17 cellular contexts compared by ENCODE assay signal in the genomic region with DNA sequence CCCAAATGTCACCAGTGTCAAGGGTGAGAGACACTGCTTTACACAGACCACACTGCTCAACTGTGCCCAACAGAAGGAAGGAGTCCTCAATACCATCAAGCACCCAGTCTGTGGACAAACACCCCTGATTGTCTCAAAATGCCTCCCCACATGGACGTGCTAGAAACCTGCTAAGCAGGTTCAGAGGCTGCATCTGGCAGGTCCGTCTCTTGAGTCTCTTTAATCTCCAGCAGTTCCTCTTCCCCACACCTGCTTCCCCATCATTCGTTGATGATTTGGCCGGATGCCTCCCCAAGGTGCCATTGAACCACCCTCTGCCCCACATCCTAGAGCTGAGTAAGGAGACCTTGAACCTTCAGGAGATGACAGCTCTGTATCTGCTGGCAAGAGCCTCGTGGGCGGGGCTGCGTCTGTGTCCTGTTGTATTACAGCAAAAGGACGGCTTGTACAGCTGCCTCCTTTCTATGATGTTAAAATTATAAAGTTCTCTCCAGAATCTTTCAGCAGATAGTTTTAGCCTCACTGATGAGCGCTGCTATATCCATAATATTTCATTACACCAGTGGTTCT.
DNase-seq lines count a peak whose midpoint lies in the region; TF ChIP-seq lines count a peak whose summit lies in the region.
"Had no signal": no experiment of that assay in that cellular context is flagged by ENCODE, and none has a peak within 500 bp of the region (broad histone marks: within the 10 kb centered on the region; RNA-seq: fewer than 3 reads in every experiment).

No MANE protein-coding gene starts in this region.

- H3K36me3 ChIP-seq in CD4-positive, alpha-beta memory T cell (ENCODE audit: insufficient read depth, low read length), result peaks cover 93% of the 10 kb centered on the region
- H3K36me3 ChIP-seq in PC-9 (ENCODE audit: low read depth), result no peaks in the 10 kb centered on the region
- H3K36me3 ChIP-seq: MG63, prostate gland had no signal

- no peak for TF ChIP-seq CTCF in PC-9 (conservative IDR thresholded peaks at IDR 0.05)

- H3K4me2 ChIP-seq in PC-9, result peak overlapping the region; percentile 25

- H3K27ac Mint-ChIP-seq in CD4-positive, alpha-beta memory T cell, result peak overlapping the region in 4 of 7 donors; percentile 44 to 91 (median 67)
- H3K27ac Mint-ChIP-seq: activated CD4-positive, alpha-beta T cell treated with anti-CD3 and anti-CD28 coated beads, Interleukin-2, amount 10 ng/mL, durations not matched to agents 24 days and 14 days had no signal

- no peak overlapping the region for H3K27ac ChIP-seq in CD4-positive, alpha-beta memory T cell (ENCODE audit: low read depth, low read length)
- H3K27ac ChIP-seq in PC-9 (no peak overlapping the region), layer of hippocampus (ENCODE audit: low read depth, low read length) (peak overlapping the region; percentile 16)
- H3K27ac ChIP-seq: prostate gland, SJSA1, stomach had no signal

- H2AFZ ChIP-seq in PC-9, result no peak overlapping the region

- BruUV-seq in PC-9 (replicated peaks; lab: Mats Ljungman, UMichigan), result no TSS peak

- H3K4me3 ChIP-seq in CD4-positive, alpha-beta memory T cell (ENCODE audit: low read length in 2 of 2), result no peak overlapping the region
- H3K4me3 ChIP-seq in PC-9, result no peak overlapping the region
- H3K4me3 ChIP-seq: MG63, prostate gland, SJSA1, stomach had no signal

- POLR2A ChIA-PET in CD4-positive, alpha-beta memory T cell (lab: Charles Lee; ENCODE audit: partially characterized antibody), result no interaction called here
- POLR2A ChIA-PET in PC-9 (lab: Charles Lee; ENCODE audit: unreplicated experiment), result no interaction called here

- no peak for DNase-seq in CD4-positive, alpha-beta memory T cell
- DNase-seq in HT-29 (ENCODE audit: low spot score) (peak; percentile 60), PC-9 (peak; percentile 50 to 74), HPDE6-E6E7 (ENCODE audit: extremely low spot score) (no peak), inferior parietal cortex (ENCODE audit: extremely low spot score) (no peak), amniotic stem cell (lab: John Stamatoyannopoulos, UW) (no peak)
- DNase-seq: activated CD4-positive, alpha-beta T cell treated with anti-CD3 and anti-CD28 coated beads, Interleukin-2, amount 10 ng/mL, durations not matched to agents 24 days and 14 days; AML-193; amygdala; foreskin melanocyte; MG63; naive thymus-derived CD4-positive, alpha-beta T cell; NCI-H2081 treated with DMSO at 0.1 percent for 48 hours; stomach had no signal

- H3K4me1 Mint-ChIP-seq in CD4-positive, alpha-beta memory T cell, result peaks cover 0 to 2% (median 0%) of the 10 kb centered on the region in 4 donors
- H3K4me1 Mint-ChIP-seq: activated CD4-positive, alpha-beta T cell treated with anti-CD3 and anti-CD28 coated beads, Interleukin-2, amount 10 ng/mL, durations not matched to agents 24 days and 14 days; naive thymus-derived CD4-positive, alpha-beta T cell had no signal

- H3F3A ChIP-seq in PC-9 (ENCODE audit: insufficient read depth, low read depth), result peaks cover 15% of the 10 kb centered on the region

- H3K27me3 Mint-ChIP-seq in CD4-positive, alpha-beta memory T cell, result no peaks in the 10 kb centered on the region
- H3K27me3 Mint-ChIP-seq: activated CD4-positive, alpha-beta T cell treated with anti-CD3 and anti-CD28 coated beads, Interleukin-2, amount 10 ng/mL, durations not matched to agents 24 days and 14 days; naive thymus-derived CD4-positive, alpha-beta T cell had no signal

- H3K4me3 Mint-ChIP-seq in CD4-positive, alpha-beta memory T cell, result peak overlapping the region in 1 of 8 donors; percentile 25
- H3K4me3 Mint-ChIP-seq: activated CD4-positive, alpha-beta T cell treated with anti-CD3 and anti-CD28 coated beads, Interleukin-2, amount 10 ng/mL, durations not matched to agents 24 days and 14 days; naive thymus-derived CD4-positive, alpha-beta T cell had no signal

- H3K79me2 ChIP-seq in PC-9 (ENCODE audit: low read depth), result no peaks in the 10 kb centered on the region

- CTCF ChIA-PET in CD4-positive, alpha-beta memory T cell (lab: Charles Lee; ENCODE audit: partially characterized antibody), result interaction anchor here (4.0 kb wide), 1 partner anchor 8 kb away, joined by 28 read pairs; no protein-coding TSS in a partner anchor
- CTCF ChIA-PET in PC-9 (lab: Charles Lee), result interaction anchor here (0.6 kb wide), 1 partner anchor 477 kb away, joined by 18 read pairs; no protein-coding TSS in a partner anchor

- no peaks in the 10 kb centered on the region for H3K4me1 ChIP-seq in CD4-positive, alpha-beta memory T cell (ENCODE audit: insufficient read depth, low read length)
- peaks cover 12% of the 10 kb centered on the region for H3K4me1 ChIP-seq in PC-9 (replicated peaks; ENCODE audit: insufficient read depth)
- H3K4me1 ChIP-seq: prostate gland, SJSA1, stomach had no signal

- H3K27me3 ChIP-seq in CD4-positive, alpha-beta memory T cell (ENCODE audit: insufficient read depth, low read length), result no peaks in the 10 kb centered on the region
- H3K27me3 ChIP-seq in PC-9 (ENCODE audit: insufficient read depth, low read depth) (no peaks in the 10 kb centered on the region), layer of hippocampus (ENCODE audit: control insufficient read depth, insufficient read depth, low read length) (no peaks in the 10 kb centered on the region)
- H3K27me3 ChIP-seq: MG63, SJSA1, stomach had no signal

- no peaks in the 10 kb centered on the region for H3K9me2 ChIP-seq in PC-9 (ENCODE audit: insufficient read depth)

- no peaks in the 10 kb centered on the region for H3K9me3 ChIP-seq in CD4-positive, alpha-beta memory T cell (ENCODE audit: control insufficient read depth in 1 of 2, low read length in 2 of 2)
- no peaks in the 10 kb centered on the region for H3K9me3 ChIP-seq in PC-9 (ENCODE audit: insufficient read depth, low read depth)
- H3K9me3 ChIP-seq: MG63, prostate gland, SJSA1, stomach had no signal

- intact Hi-C loops in CD4-positive, alpha-beta memory T cell (cut with micrococcal nuclease), result no loop called here
- intact Hi-C loops in PC-9 (cut with micrococcal nuclease; ENCODE audit: unreplicated experiment), result no loop called here

- H4K20me1 ChIP-seq in PC-9 (ENCODE audit: insufficient read depth), result no peaks in the 10 kb centered on the region

- peaks cover 0 to 8% (median 0%) of the 10 kb centered on the region in 8 donors for H3K9me3 Mint-ChIP-seq in CD4-positive, alpha-beta memory T cell
- H3K9me3 Mint-ChIP-seq: activated CD4-positive, alpha-beta T cell treated with anti-CD3 and anti-CD28 coated beads, Interleukin-2, amount 10 ng/mL, durations not matched to agents 24 days and 14 days had no signal

- H3K36me3 Mint-ChIP-seq in CD4-positive, alpha-beta memory T cell, result peaks cover 49 to 92% of the 10 kb centered on the region in 2 donors

Comparison
In these comparisons a context has a peak if more than half of its experiments do, and no peak if none do; other contexts are left out.
1. DNase-seq: peak in HT-29 (single experiment) and PC-9 (2 of 2); none in CD4-positive, alpha-beta memory T cell (0 of 5), HPDE6-E6E7 (single experiment), inferior parietal cortex (single experiment) and amniotic stem cell (single experiment).